21 cellular contexts compared by ENCODE assay signal in genomic region chr4:3851211-3851610, GRCh38.
DNase-seq lines count a peak whose midpoint lies in the region; ATAC-seq, FAIRE-seq and TF ChIP-seq lines count a peak whose summit lies in the region.
"Had no signal": no experiment of that assay in that cellular context is flagged by ENCODE, and none has a peak within 500 bp of the region (broad histone marks: within the 10 kb centered on the region; RNA-seq: fewer than 3 reads in every experiment).

No MANE protein-coding gene starts in this region.

- peaks cover 4% of the 10 kb centered on the region for H3K4me1 Mint-ChIP-seq in neural progenitor cell
- H3K4me1 Mint-ChIP-seq: activated naive CD8-positive, alpha-beta T cell treated with anti-CD3 and anti-CD28 coated beads for 36 hours; central memory CD8-positive, alpha-beta T cell had no signal

- TF ChIP-seq CTCF in mammary epithelial cell (conservative IDR thresholded peaks at IDR 0.05 in 1 of 2, IDR thresholded peaks at IDR 0.05 in 1 of 2; ENCODE audit: extremely low read depth in 1 of 2, insufficient read depth in 1 of 2, low read depth in 1 of 2, low read length in 2 of 2) = no peak
- no peak for TF ChIP-seq CTCF in neural progenitor cell (IDR thresholded peaks at IDR 0.05)

- H3K4me2 ChIP-seq in mammary epithelial cell (ENCODE audit: insufficient read depth, low read depth, low read length) = no peak overlapping the region
- H3K4me2 ChIP-seq in neural progenitor cell = peak overlapping the region; percentile 20
- H3K4me2 ChIP-seq: A549 had no signal

- H4K20me1 ChIP-seq in mammary epithelial cell (ENCODE audit: insufficient read depth, low read length) (no peaks in the 10 kb centered on the region), neural progenitor cell (ENCODE audit: low read depth) (no peaks in the 10 kb centered on the region)

- ATAC-seq in HG02623 (IDR thresholded peaks at IDR 0.05; ENCODE audit: unreplicated experiment) (no peak), HG03378 (IDR thresholded peaks at IDR 0.05; ENCODE audit: unreplicated experiment) (no peak)
- ATAC-seq: A549, heart right ventricle, left colon, Right ventricle myocardium inferior had no signal

- H3K36me3 ChIP-seq in mammary epithelial cell (ENCODE audit: insufficient read depth, low read length) (no peaks in the 10 kb centered on the region), neural progenitor cell (no peaks in the 10 kb centered on the region)
- H3K36me3 ChIP-seq: heart right ventricle, spleen had no signal

- in situ Hi-C loops in mammary epithelial cell (cut with MboI; ENCODE audit: low sequenced_read_pairs in 2 of 2) = no loop called here

- H3K27ac Mint-ChIP-seq in neural progenitor cell = no peak overlapping the region
- H3K27ac Mint-ChIP-seq: activated naive CD8-positive, alpha-beta T cell treated with anti-CD3 and anti-CD28 coated beads for 36 hours; T-helper 1 cell treated with Interleukin-12 subunit alpha and Interleukin-12 subunit beta and Interleukin-4 antibody, amounts not matched to agents 30 μg/mL and 1 μg/mL, for 36 hours had no signal

- no peak overlapping the region for H3K4me3 Mint-ChIP-seq in neural progenitor cell
- H3K4me3 Mint-ChIP-seq: activated naive CD8-positive, alpha-beta T cell treated with anti-CD3 and anti-CD28 coated beads for 36 hours; central memory CD8-positive, alpha-beta T cell; T-helper 1 cell treated with Interleukin-12 subunit alpha and Interleukin-12 subunit beta and Interleukin-4 antibody, amounts not matched to agents 30 μg/mL and 1 μg/mL, for 36 hours had no signal

- dilution Hi-C loops in mammary epithelial cell (cut with HindIII; ENCODE audit: low sequenced_read_pairs) = no loop called here

- TF ChIP-seq POLR2A in GM12892 (IDR thresholded peaks at IDR 0.05; ENCODE audit: low read depth, low read length) = no peak

- CTCF ChIA-PET in mammary epithelial cell (lab: Charles Lee; ENCODE audit: low non-redundant PET) = no interaction called here

- no peak for FAIRE-seq in GM12892 (lab: Jason Lieb, UNC)
- FAIRE-seq: A549, GM12891 had no signal

- DNase-seq in NCI-H82 (lab: John Stamatoyannopoulos, UW) = peak; percentile 8
- no peak for DNase-seq in NCI-H82 treated with DMSO at 0.1 percent for 48 hours (lab: John Stamatoyannopoulos, UW; ENCODE audit: unreplicated experiment)
- DNase-seq in M059J (ENCODE audit: low read depth) = peak; percentile 78
- DNase-seq in mammary epithelial cell = peak; percentile 47
- peak; percentile 54 for DNase-seq in neural progenitor cell (ENCODE audit: low spot score)
- DNase-seq in GM12892 (ENCODE audit: insufficient read length) = no peak
- DNase-seq: activated CD4-positive, CD25-positive, alpha-beta regulatory T cell treated with anti-CD3 and anti-CD28 coated beads, Interleukin-2, amount 50 U/mL, for 72 hours; activated naive CD8-positive, alpha-beta T cell treated with anti-CD3 and anti-CD28 coated beads for 36 hours; DMS53; heart right ventricle; left colon; NCI-H1092; NCI-H524 treated with DMSO at 0.1 percent for 48 hours; spleen had no signal

- intact Hi-C loops in mammary epithelial cell (cut with micrococcal nuclease) = no loop called here

- no TSS peak for BruUV-seq in mammary epithelial cell (replicated peaks; lab: Mats Ljungman, UMichigan)

- H3K27me3 Mint-ChIP-seq in neural progenitor cell (ENCODE audit: insufficient read depth, low read depth) = peaks cover 25% of the 10 kb centered on the region

- H3K9me3 ChIP-seq in mammary epithelial cell (replicated peaks; ENCODE audit: insufficient read depth, low read length) = peaks cover 3% of the 10 kb centered on the region
- H3K9me3 ChIP-seq in neural progenitor cell (ENCODE audit: low read depth) = no peaks in the 10 kb centered on the region
- H3K9me3 ChIP-seq: A549 had no signal

- 37% methylated on average over 6 of the region's 6 CpGs for WGBS in mammary epithelial cell (ENCODE audit: low coverage, missing lambda C conversion rate)

- H3K4me1 ChIP-seq in mammary epithelial cell (ENCODE audit: insufficient read depth, low read length) (no peaks in the 10 kb centered on the region), neural progenitor cell (peaks cover 11% of the 10 kb centered on the region)
- H3K4me1 ChIP-seq: A549, heart right ventricle, spleen had no signal

- H3F3A ChIP-seq in neural progenitor cell (ENCODE audit: low read depth) = no peaks in the 10 kb centered on the region

- no peaks in the 10 kb centered on the region for H3K79me2 ChIP-seq in mammary epithelial cell (ENCODE audit: insufficient read depth, low read length)
- H3K79me2 ChIP-seq in neural progenitor cell (ENCODE audit: low read depth) = no peaks in the 10 kb centered on the region

- peaks cover 6% of the 10 kb centered on the region for H3K9me3 Mint-ChIP-seq in neural progenitor cell
- H3K9me3 Mint-ChIP-seq: T-helper 1 cell treated with Interleukin-12 subunit alpha and Interleukin-12 subunit beta and Interleukin-4 antibody, amounts not matched to agents 30 μg/mL and 1 μg/mL, for 36 hours had no signal

- H3K27me3 ChIP-seq in mammary epithelial cell (ENCODE audit: insufficient read depth, low read length) (peaks cover 1% of the 10 kb centered on the region), neural progenitor cell (no peaks in the 10 kb centered on the region)

- H3K4me3 ChIP-seq in mammary epithelial cell (replicated peaks in 1 of 3; ENCODE audit: insufficient read depth in 1 of 3, low read depth in 2 of 3, low read length in 3 of 3) (no peak overlapping the region), neural progenitor cell (no peak overlapping the region)
- H3K4me3 ChIP-seq: A549, heart right ventricle, spleen had no signal

- H3K27ac ChIP-seq in mammary epithelial cell (ENCODE audit: insufficient read depth, low read depth, low read length) (no peak overlapping the region), neural progenitor cell (no peak overlapping the region)
- H3K27ac ChIP-seq: A549, heart right ventricle, spleen had no signal

- no peak overlapping the region for H2AFZ ChIP-seq in mammary epithelial cell (ENCODE audit: low read depth, low read length)
- H2AFZ ChIP-seq in neural progenitor cell (replicated peaks) = no peak overlapping the region

- H3K36me3 Mint-ChIP-seq in neural progenitor cell = no peaks in the 10 kb centered on the region
- H3K36me3 Mint-ChIP-seq: activated naive CD8-positive, alpha-beta T cell treated with anti-CD3 and anti-CD28 coated beads for 36 hours had no signal

- H3K9ac ChIP-seq in mammary epithelial cell (ENCODE audit: insufficient read depth, low read length) = no peak overlapping the region
- no peak overlapping the region for H3K9ac ChIP-seq in neural progenitor cell

Comparison
In these comparisons a context has a peak if more than half of its experiments do, and no peak if none do; other contexts are left out.
1. DNase-seq: peak in NCI-H82 (single experiment), M059J (single experiment), mammary epithelial cell (single experiment) and neural progenitor cell (single experiment); none in NCI-H82 treated with DMSO at 0.1 percent for 48 hours (single experiment) and GM12892 (single experiment).